In the genomic region with DNA sequence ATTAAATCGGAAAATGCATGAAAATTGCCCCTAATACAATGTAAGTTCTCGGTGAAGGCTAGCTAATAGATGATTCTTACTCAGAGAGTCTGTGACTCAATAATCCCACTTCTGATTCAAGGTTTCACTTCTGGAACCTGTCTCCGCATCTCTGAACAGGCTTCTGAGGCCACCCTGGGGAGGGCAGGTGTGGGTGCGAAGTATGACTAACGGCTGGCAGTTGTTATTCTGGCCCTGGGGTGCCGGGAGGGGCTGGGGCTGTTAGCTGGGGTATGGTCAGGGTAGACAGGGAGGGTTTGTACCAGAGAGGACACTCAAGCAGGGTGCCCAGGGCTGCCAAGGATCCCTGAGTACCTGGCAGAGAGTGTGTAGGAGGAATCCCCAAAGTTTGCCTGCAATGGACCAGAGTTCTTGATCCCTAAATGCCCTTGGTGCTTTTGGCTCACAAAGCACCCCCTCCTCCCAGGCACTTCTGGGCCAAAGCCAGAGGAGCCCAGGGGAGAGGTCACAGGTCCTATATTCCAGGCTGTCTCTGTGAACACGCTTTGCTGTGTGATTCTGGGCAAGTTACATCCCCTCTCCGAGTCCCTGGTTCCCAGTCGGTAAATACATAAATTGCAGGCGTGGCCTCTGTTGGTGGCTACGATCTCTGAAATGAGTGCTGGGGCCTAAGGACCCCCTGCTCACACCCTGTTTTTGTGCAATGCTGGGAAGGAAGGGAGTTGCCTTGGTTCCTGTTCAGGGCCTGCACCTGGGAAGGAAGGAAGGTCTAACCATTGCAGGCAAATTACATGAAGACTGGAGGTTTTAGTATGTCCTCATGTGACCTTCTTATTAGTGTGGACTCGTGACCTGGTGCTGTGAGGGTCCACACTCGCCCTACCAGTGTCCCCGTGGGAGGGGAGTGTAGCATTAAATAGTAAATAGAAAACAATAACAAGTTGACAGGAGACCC, we compare ENCODE assay signal across 8 cellular contexts. TPM values are rescaled to one million over a fixed set of nuclear protein-coding genes. Genes with fewer than 3 reads are reported as not detected.
DNase-seq lines count a peak whose midpoint lies in the region; ATAC-seq lines count a peak whose summit lies in the region.

No MANE protein-coding gene starts in this region.

- H2BK15ac ChIP-seq in mesendoderm (replicated peaks; ENCODE audit: low read depth) = no peak overlapping the region

- no peaks in the 10 kb centered on the region for H3K27me3 ChIP-seq in mesendoderm (ENCODE audit: insufficient read depth, low read length, poor library complexity)

- no peak overlapping the region for H3K9ac ChIP-seq in mesendoderm (ENCODE audit: low read length)

- H3K56ac ChIP-seq in mesendoderm (ENCODE audit: low read length) = no peak overlapping the region

- DNase-seq in NOMO-1 treated with DMSO at 0.1 percent for 48 hours (lab: John Stamatoyannopoulos, UW; ENCODE audit: unreplicated experiment) (peak; percentile 68), activated gamma-delta T cell (lab: John Stamatoyannopoulos, UW) (peak; percentile 40), mesendoderm (no peak), D341Med (ENCODE audit: low spot score) (no peak), NCI-H2171 (lab: John Stamatoyannopoulos, UW) (no peak)
- DNase-seq in stimulated activated CD4-positive, alpha-beta T cell treated with anti-CD3 and anti-CD28 coated beads, Interleukin-15, amount 100 ng/mL, for 24 hours = peak; percentile 89

- H2BK5ac ChIP-seq in mesendoderm (ENCODE audit: low read length) = no peak overlapping the region

- H2AK5ac ChIP-seq in mesendoderm (ENCODE audit: low read length) = no peak overlapping the region

- H3K79me2 ChIP-seq in mesendoderm (ENCODE audit: control insufficient read depth, insufficient read depth, low read length) = no peaks in the 10 kb centered on the region

- peak; percentile 64 for ATAC-seq in HG02571 (IDR thresholded peaks at IDR 0.05; ENCODE audit: unreplicated experiment)

- no CpG with 5 or more reads among the region's 14 CpGs for WGBS in mesendoderm (ENCODE audit: extremely low coverage, insufficient coverage, low lambda C conversion rate)

- H4K8ac ChIP-seq in mesendoderm (ENCODE audit: low read depth, low read length) = no peak overlapping the region

- H3K4ac ChIP-seq in mesendoderm (ENCODE audit: low read depth, low read length) = no peak overlapping the region

- H3K4me3 ChIP-seq in GM08714 (ENCODE audit: low read length) (peak overlapping the region; percentile 22; the same call in 1 of the 2 replicates), mesendoderm (ENCODE audit: low read length) (no peak overlapping the region)

- H2BK120ac ChIP-seq in mesendoderm (ENCODE audit: low read depth, low read length) = no peak overlapping the region

- no peaks in the 10 kb centered on the region for H3K36me3 ChIP-seq in mesendoderm (ENCODE audit: control insufficient read depth, insufficient read depth, low read length)

- H3K4me2 ChIP-seq in mesendoderm (ENCODE audit: low read length) = no peak overlapping the region

- H3K18ac ChIP-seq in mesendoderm (ENCODE audit: low read length) = no peak overlapping the region

- no peaks in the 10 kb centered on the region for H3K79me1 ChIP-seq in mesendoderm (ENCODE audit: low read length)

- no peak overlapping the region for H3K27ac ChIP-seq in mesendoderm (ENCODE audit: low read depth, low read length)

- no peaks in the 10 kb centered on the region for H3K4me1 ChIP-seq in mesendoderm (ENCODE audit: control insufficient read depth, low read depth, low read length)

- no peak overlapping the region for H4K5ac ChIP-seq in mesendoderm (ENCODE audit: low read length)

- no peak overlapping the region for H3K23ac ChIP-seq in mesendoderm (ENCODE audit: low read length)

RNA-seq across cellular contexts. Expression of gene CPNE2, which starts 49.9 kb away (rescaled TPM):
- 8.8 TPM for polyA plus RNA-seq in mesendoderm (2013, experiment 1 of 2)
- polyA plus RNA-seq in mesendoderm (2013, experiment 2 of 2) = 9.5 TPM

RNA-seq across cellular contexts. Expression of gene NLRC5, which starts 53.1 kb away (rescaled TPM):
- polyA plus RNA-seq in mesendoderm (2013, experiment 1 of 2) = 0.41 TPM
- 0.52 TPM for polyA plus RNA-seq in mesendoderm (2013, experiment 2 of 2)

Comparison
In these comparisons a context has a peak if more than half of its experiments do, and no peak if none do; other contexts are left out.
1. DNase-seq: peak in NOMO-1 treated with DMSO at 0.1 percent for 48 hours (single experiment), activated gamma-delta T cell (single experiment) and stimulated activated CD4-positive, alpha-beta T cell treated with anti-CD3 and anti-CD28 coated beads, Interleukin-15, amount 100 ng/mL, for 24 hours (single experiment); none in mesendoderm (single experiment), D341Med (single experiment) and NCI-H2171 (single experiment).